Comparison of ENCODE assay signal across 14 cellular contexts in the genomic region with DNA sequence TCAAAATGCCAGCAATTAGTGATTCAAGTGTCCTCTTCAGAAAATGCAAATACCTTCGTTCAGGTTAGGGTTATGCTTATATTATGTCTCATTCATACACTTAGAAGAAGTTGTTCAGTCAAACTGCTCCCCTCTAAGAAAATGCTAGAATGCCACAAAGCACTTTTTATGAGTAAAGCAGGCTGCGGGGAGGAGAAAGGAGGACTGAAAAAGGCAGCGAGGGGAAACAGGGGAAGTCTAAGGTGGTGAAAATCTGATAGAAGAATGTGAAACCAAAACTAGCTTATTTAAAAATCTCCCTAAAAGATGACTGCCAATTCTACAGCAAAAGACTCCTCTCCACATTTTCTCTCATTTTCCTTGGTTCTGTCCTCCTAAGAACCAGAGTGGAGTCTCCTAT.
A peak's percentile ranks its signal among the peaks of the same experiment; 100 is the strongest.
DNase-seq lines count a peak whose midpoint lies in the region; ATAC-seq and TF ChIP-seq lines count a peak whose summit lies in the region.
"Had no signal": no experiment of that assay in that cellular context is flagged by ENCODE, and none has a peak within 500 bp of the region (broad histone marks: within the 10 kb centered on the region; RNA-seq: fewer than 3 reads in every experiment).

No MANE protein-coding gene starts in this region.

- no peaks in the 10 kb centered on the region for H3K27me3 ChIP-seq in GM06990 (replicated peaks; ENCODE audit: control insufficient read depth, insufficient read depth, low read length)

- no peaks in the 10 kb centered on the region for H3K4me1 Mint-ChIP-seq in activated T-cell treated with anti-CD3 and anti-CD28 coated beads, Interleukin-2, amount 50 U/mL, for 4 hours (ENCODE audit: low read depth)
- H3K4me1 Mint-ChIP-seq: activated CD4-positive, alpha-beta T cell treated with anti-CD3 and anti-CD28 coated beads, Interleukin-2, amount 10 ng/mL, durations not matched to agents 7 days and 5 days had no signal

- peak; percentile 48 for DNase-seq in GM06990 (ENCODE audit: extremely low read depth, insufficient read length)
- no peak for DNase-seq in activated T-cell treated with anti-CD3 and anti-CD28 coated beads, Interleukin-2, amount 50 U/mL, for 4 hours
- no peak for DNase-seq in left colon
- DNase-seq in stimulated activated naive CD4-positive, alpha-beta T cell (lab: John Stamatoyannopoulos, UW): no peak
- no peak for DNase-seq in G401 (ENCODE audit: low spot score)
- DNase-seq: activated CD4-positive, alpha-beta T cell treated with anti-CD3 and anti-CD28 coated beads, Interleukin-2, amount 10 ng/mL, durations not matched to agents 7 days and 5 days; cortex of kidney; left ventricle myocardium inferior; NCI-H748 treated with DMSO at 0.1 percent for 48 hours had no signal

- no peak for TF ChIP-seq CTCF in GM06990 (IDR thresholded peaks at IDR 0.05; ENCODE audit: insufficient read depth, low read length, poor library complexity, severe bottlenecking)

- H3K36me3 ChIP-seq in GM06990 (ENCODE audit: control insufficient read depth, insufficient read depth, low read length): no peaks in the 10 kb centered on the region
- H3K36me3 ChIP-seq: left ventricle myocardium inferior, thoracic aorta had no signal

- H3K36me3 Mint-ChIP-seq in activated T-cell treated with anti-CD3 and anti-CD28 coated beads, Interleukin-2, amount 50 U/mL, for 4 hours (ENCODE audit: insufficient read depth): no peaks in the 10 kb centered on the region
- H3K36me3 Mint-ChIP-seq: activated naive CD4-positive, alpha-beta T cell treated with anti-CD3 and anti-CD28 coated beads, Interleukin-2, amount 50 U/mL, for 72 hours had no signal

- intact Hi-C loops in left colon (cut with DNase I, micrococcal nuclease): no loop called here

- no peaks in the 10 kb centered on the region for H3K27me3 Mint-ChIP-seq in activated T-cell treated with anti-CD3 and anti-CD28 coated beads, Interleukin-2, amount 50 U/mL, for 4 hours (ENCODE audit: low read depth)
- H3K27me3 Mint-ChIP-seq: activated CD4-positive, alpha-beta T cell treated with anti-CD3 and anti-CD28 coated beads, Interleukin-2, amount 10 ng/mL, durations not matched to agents 7 days and 5 days had no signal

- no peak overlapping the region for H3K4me3 ChIP-seq in GM06990 (replicated peaks; ENCODE audit: low read depth, low read length)
- H3K4me3 ChIP-seq: left ventricle myocardium inferior, thoracic aorta had no signal

- H3K4me3 Mint-ChIP-seq in activated T-cell treated with anti-CD3 and anti-CD28 coated beads, Interleukin-2, amount 50 U/mL, for 4 hours: no peak overlapping the region
- H3K4me3 Mint-ChIP-seq: activated CD4-positive, alpha-beta T cell treated with anti-CD3 and anti-CD28 coated beads, Interleukin-2, amount 10 ng/mL, durations not matched to agents 7 days and 5 days had no signal

- in situ Hi-C loops in G401 (cut with HindIII; ENCODE audit: low sequenced_read_pairs): no loop called here

- peak; percentile 68 for ATAC-seq in GM19328 (IDR thresholded peaks at IDR 0.05; ENCODE audit: unreplicated experiment)
- peak; percentile 72 for ATAC-seq in HG02759 (IDR thresholded peaks at IDR 0.05; ENCODE audit: unreplicated experiment)
- ATAC-seq in HG03457 (IDR thresholded peaks at IDR 0.05; ENCODE audit: unreplicated experiment): peak; percentile 62
- no peak for ATAC-seq in activated T-cell treated with anti-CD3 and anti-CD28 coated beads, Interleukin-2, amount 50 U/mL, for 4 hours
- no peak for ATAC-seq in left colon
- ATAC-seq: activated naive CD4-positive, alpha-beta T cell treated with anti-CD3 and anti-CD28 coated beads, Interleukin-2, amount 50 U/mL, for 72 hours had no signal

- H3K9me3 Mint-ChIP-seq in activated T-cell treated with anti-CD3 and anti-CD28 coated beads, Interleukin-2, amount 50 U/mL, for 4 hours: peaks cover 21% of the 10 kb centered on the region

Comparison
In these comparisons a context has a peak if more than half of its experiments do, and no peak if none do; other contexts are left out.
1. ATAC-seq: peak in GM19328 (single experiment), HG02759 (single experiment) and HG03457 (single experiment); none in activated T-cell treated with anti-CD3 and anti-CD28 coated beads, Interleukin-2, amount 50 U/mL, for 4 hours (0 of 2) and left colon (single experiment).